In the genomic region with DNA sequence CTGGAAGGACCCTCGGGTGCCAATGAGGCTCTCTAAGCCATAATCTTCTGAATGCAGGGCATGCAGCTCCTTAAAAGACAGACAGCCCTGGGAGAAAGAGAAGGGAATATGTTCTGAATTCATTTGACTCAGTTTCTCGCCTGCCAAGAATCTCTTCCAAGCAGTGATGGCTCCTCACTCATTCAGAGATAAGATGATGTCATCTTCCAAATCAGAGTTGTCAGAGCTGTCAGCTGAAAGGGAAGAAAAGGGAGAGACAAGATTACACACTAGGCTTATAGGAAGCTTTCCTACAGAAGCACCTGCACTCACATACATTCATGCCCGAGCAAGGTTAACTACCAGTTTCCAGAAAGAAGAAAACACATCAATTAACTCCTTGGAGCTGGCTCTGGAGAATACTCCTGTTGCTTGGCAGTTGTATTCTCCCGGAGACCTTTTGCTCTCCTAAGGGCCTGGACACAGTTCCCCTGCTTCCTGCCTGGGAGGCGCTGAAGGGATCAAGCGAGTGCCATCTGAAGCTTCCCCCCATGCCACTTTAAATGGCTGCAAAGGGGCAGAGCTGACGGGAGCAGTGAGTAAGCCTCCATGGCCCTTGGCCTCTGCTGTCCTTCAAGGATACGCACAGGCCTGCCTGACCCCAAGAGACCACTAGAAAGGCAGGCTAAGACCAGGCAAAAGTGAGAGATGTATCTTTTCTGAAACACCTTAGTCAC, we compare ENCODE assay signal across 1 cellular context.
TF ChIP-seq lines count a peak whose summit lies in the region.

No MANE protein-coding gene starts in this region.

TF ChIP-seq in WTC11, 78 proteins besides CTCF, POLR2A, EP300 and RAD21:
- TF ChIP-seq, protein P1, sequence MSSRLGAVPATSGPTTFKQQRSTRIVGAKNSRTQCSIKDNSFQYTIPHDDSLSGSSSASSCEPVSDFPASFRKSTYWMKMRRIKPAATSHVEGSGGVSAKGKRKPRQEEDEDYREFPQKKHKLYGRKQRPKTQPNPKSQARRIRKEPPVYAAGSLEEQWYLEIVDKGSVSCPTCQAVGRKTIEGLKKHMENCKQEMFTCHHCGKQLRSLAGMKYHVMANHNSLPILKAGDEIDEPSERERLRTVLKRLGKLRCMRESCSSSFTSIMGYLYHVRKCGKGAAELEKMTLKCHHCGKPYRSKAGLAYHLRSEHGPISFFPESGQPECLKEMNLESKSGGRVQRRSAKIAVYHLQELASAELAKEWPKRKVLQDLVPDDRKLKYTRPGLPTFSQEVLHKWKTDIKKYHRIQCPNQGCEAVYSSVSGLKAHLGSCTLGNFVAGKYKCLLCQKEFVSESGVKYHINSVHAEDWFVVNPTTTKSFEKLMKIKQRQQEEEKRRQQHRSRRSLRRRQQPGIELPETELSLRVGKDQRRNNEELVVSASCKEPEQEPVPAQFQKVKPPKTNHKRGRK (CRISPR knock-in tag; IDR thresholded peaks at IDR 0.05; ENCODE audit: borderline replicate concordance): no peak
- TF ChIP-seq GABPB1 (CRISPR knock-in tag; IDR thresholded peaks at IDR 0.05) (no peak), IRF2 (CRISPR knock-in tag; IDR thresholded peaks at IDR 0.05; ENCODE audit: borderline replicate concordance, low read depth) (no peak), PRRX2 (CRISPR knock-in tag; IDR thresholded peaks at IDR 0.05) (no peak), ATF1 (CRISPR knock-in tag; IDR thresholded peaks at IDR 0.05) (no peak), GRHL2 (CRISPR knock-in tag; IDR thresholded peaks at IDR 0.05; ENCODE audit: insufficient replicate concordance, severe bottlenecking) (no peak), ZNF423 (CRISPR knock-in tag; IDR thresholded peaks at IDR 0.05) (no peak), MXD4 (CRISPR knock-in tag; IDR thresholded peaks at IDR 0.05; ENCODE audit: borderline replicate concordance) (no peak), ZNF671 (CRISPR knock-in tag; IDR thresholded peaks at IDR 0.05) (no peak), CBFB (CRISPR knock-in tag; IDR thresholded peaks at IDR 0.05; ENCODE audit: low read depth) (no peak), SOX15 (CRISPR knock-in tag; IDR thresholded peaks at IDR 0.05) (no peak)
- TF ChIP-seq, protein P2, sequence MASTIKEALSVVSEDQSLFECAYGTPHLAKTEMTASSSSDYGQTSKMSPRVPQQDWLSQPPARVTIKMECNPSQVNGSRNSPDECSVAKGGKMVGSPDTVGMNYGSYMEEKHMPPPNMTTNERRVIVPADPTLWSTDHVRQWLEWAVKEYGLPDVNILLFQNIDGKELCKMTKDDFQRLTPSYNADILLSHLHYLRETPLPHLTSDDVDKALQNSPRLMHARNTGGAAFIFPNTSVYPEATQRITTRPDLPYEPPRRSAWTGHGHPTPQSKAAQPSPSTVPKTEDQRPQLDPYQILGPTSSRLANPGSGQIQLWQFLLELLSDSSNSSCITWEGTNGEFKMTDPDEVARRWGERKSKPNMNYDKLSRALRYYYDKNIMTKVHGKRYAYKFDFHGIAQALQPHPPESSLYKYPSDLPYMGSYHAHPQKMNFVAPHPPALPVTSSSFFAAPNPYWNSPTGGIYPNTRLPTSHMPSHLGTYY (CRISPR knock-in tag; IDR thresholded peaks at IDR 0.05): no peak
- TF ChIP-seq, protein P3, sequence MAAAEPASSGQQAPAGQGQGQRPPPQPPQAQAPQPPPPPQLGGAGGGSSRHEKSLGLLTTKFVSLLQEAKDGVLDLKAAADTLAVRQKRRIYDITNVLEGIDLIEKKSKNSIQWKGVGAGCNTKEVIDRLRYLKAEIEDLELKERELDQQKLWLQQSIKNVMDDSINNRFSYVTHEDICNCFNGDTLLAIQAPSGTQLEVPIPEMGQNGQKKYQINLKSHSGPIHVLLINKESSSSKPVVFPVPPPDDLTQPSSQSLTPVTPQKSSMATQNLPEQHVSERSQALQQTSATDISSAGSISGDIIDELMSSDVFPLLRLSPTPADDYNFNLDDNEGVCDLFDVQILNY (CRISPR knock-in tag; IDR thresholded peaks at IDR 0.05): no peak
- TF ChIP-seq, protein P4, sequence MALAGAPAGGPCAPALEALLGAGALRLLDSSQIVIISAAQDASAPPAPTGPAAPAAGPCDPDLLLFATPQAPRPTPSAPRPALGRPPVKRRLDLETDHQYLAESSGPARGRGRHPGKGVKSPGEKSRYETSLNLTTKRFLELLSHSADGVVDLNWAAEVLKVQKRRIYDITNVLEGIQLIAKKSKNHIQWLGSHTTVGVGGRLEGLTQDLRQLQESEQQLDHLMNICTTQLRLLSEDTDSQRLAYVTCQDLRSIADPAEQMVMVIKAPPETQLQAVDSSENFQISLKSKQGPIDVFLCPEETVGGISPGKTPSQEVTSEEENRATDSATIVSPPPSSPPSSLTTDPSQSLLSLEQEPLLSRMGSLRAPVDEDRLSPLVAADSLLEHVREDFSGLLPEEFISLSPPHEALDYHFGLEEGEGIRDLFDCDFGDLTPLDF (CRISPR knock-in tag; IDR thresholded peaks at IDR 0.05): no peak
